Comparison of ENCODE assay signal across 8 cellular contexts in the genomic region with DNA sequence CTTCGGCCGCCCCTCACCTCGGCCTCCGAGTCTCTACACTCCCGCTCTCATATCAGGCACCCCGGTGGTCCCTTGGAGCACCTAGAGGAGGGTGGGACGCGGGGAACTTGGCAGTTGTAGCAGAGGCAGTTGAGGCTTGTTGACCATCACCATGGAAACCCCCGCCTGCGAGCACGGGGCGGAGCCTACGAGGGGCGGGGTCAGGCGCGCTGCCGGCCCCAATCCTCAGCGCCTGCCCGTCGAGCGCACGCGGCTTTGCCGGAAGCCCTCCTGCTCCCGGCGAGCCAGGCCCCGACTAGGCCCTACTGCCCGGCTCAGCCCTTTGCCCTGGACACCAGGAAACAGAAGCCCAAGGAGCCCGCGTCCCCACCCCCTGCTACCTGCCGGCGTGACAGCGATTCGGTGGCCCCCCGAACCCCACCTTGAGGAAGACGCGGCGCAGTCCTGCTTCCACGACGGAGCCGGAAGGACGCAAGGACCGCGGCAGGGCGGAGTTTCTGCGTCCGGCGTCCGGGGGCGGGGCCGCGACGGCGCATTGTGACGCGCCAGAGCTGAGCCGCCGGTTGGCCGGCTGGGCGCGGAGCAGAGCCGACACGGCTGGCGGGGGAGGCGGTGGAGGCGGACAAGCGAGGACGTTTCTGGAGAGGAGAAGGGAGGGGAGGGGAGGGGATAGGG. TPM values are rescaled to one million over a fixed set of nuclear protein-coding genes. Genes with fewer than 3 reads are reported as not detected.
A peak's percentile ranks its signal among the peaks of the same experiment; 100 is the strongest.
DNase-seq lines count a peak whose midpoint lies in the region; ATAC-seq, FAIRE-seq and TF ChIP-seq lines count a peak whose summit lies in the region.

A gene with protein sequence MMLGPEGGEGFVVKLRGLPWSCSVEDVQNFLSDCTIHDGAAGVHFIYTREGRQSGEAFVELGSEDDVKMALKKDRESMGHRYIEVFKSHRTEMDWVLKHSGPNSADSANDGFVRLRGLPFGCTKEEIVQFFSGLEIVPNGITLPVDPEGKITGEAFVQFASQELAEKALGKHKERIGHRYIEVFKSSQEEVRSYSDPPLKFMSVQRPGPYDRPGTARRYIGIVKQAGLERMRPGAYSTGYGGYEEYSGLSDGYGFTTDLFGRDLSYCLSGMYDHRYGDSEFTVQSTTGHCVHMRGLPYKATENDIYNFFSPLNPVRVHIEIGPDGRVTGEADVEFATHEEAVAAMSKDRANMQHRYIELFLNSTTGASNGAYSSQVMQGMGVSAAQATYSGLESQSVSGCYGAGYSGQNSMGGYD (minus strand): TSS at position 477 of the 675 bp plus-strand sequence. CDS start 21,302 bp downstream, outside the sequence.

- peak within 1 kb of the TSS; percentile 97 for H2BK120ac ChIP-seq in trophoblast cell (ENCODE audit: insufficient read depth, low read length, poor library complexity)

- TF ChIP-seq CTCF in cardiac muscle cell (IDR thresholded peaks at IDR 0.05; ENCODE audit: low read depth, low read length) (no peak), tibial nerve (IDR thresholded peaks at IDR 0.05) (peak in 2 of 5 experiments; percentile 43 to 53)

- H3K27me3 ChIP-seq in adipocyte (replicated peaks; ENCODE audit: control insufficient read depth, insufficient read depth, low read length) (no peaks in the 10 kb centered on the region), cardiac muscle cell (no peaks in the 10 kb centered on the region), trophoblast cell (ENCODE audit: insufficient read depth, low read length) (no peaks in the 10 kb centered on the region), tibial nerve (no peaks in the 10 kb centered on the region)

- H2AK5ac ChIP-seq in trophoblast cell (ENCODE audit: low read length): peak within 1 kb of the TSS; percentile 91

- no CpG with 5 or more reads among the region's 68 CpGs for WGBS in trophoblast cell (ENCODE audit: extremely low coverage, insufficient coverage, insufficient read length)
- 0 to 1% methylated on average over 20 to 47 of the region's 68 CpGs for WGBS in tibial nerve, 2 donors

- peak; percentile 67 for ATAC-seq in HG02763 (IDR thresholded peaks at IDR 0.05; ENCODE audit: unreplicated experiment)

- H3K9me3 ChIP-seq in adipocyte (ENCODE audit: control insufficient read depth, low read length): no peaks in the 10 kb centered on the region
- H3K9me3 ChIP-seq in cardiac muscle cell (ENCODE audit: low read depth): no peaks in the 10 kb centered on the region
- no peaks in the 10 kb centered on the region for H3K9me3 ChIP-seq in trophoblast cell (ENCODE audit: insufficient read depth, low read depth, low read length)
- no peaks in the 10 kb centered on the region for H3K9me3 ChIP-seq in tibial nerve

- H3K23ac ChIP-seq in trophoblast cell (ENCODE audit: low read length): no peak within 1 kb of the TSS

- peak; percentile 86 to 99 for TF ChIP-seq EP300 in tibial nerve (IDR thresholded peaks at IDR 0.05)

- H3K36me3 ChIP-seq in adipocyte (ENCODE audit: control insufficient read depth, insufficient read depth, low read length, severe bottlenecking): peaks cover 3% of the 10 kb centered on the region
- no peaks in the 10 kb centered on the region for H3K36me3 ChIP-seq in cardiac muscle cell
- peaks cover 2 to 4% of the 10 kb centered on the region in 2 experiments for H3K36me3 ChIP-seq in trophoblast cell (ENCODE audit: control insufficient read depth in 1 of 2, insufficient read depth in 2 of 2, low read length in 2 of 2)
- no peaks in the 10 kb centered on the region for H3K36me3 ChIP-seq in tibial nerve

- H4K8ac ChIP-seq in trophoblast cell (ENCODE audit: low read depth, low read length): peak within 1 kb of the TSS; percentile 95

- H4K91ac ChIP-seq in trophoblast cell (ENCODE audit: low read depth, low read length): peak within 1 kb of the TSS; percentile 91

- peak within 1 kb of the TSS; percentile 95 for H3K4me3 ChIP-seq in adipocyte (ENCODE audit: low read length)
- H3K4me3 ChIP-seq in cardiac muscle cell: peak within 1 kb of the TSS; percentile 77
- H3K4me3 ChIP-seq in trophoblast cell (ENCODE audit: low read depth, low read length): peak within 1 kb of the TSS; percentile 79
- H3K4me3 ChIP-seq in tibial nerve: peak within 1 kb of the TSS; percentile 72 to 91 (median 88)

- TF ChIP-seq POLR2A in GM12891 (IDR thresholded peaks at IDR 0.05; ENCODE audit: low read depth, low read length) (peak; percentile 51; the same call in 1 of the 2 replicates), tibial nerve (IDR thresholded peaks at IDR 0.05) (peak; percentile 97 to 100)

- H3K4ac ChIP-seq in trophoblast cell (ENCODE audit: low read depth, low read length): peak within 1 kb of the TSS; percentile 95

- peak within 1 kb of the TSS; percentile 89 for H3K27ac ChIP-seq in cardiac muscle cell
- peak within 1 kb of the TSS; percentile 95 for H3K27ac ChIP-seq in trophoblast cell (ENCODE audit: low read depth, low read length)
- H3K27ac ChIP-seq in tibial nerve: peak within 1 kb of the TSS; percentile 90 to 99 (median 98)

- H2AFZ ChIP-seq in trophoblast cell (ENCODE audit: insufficient read depth, low read length, poor library complexity): peak within 1 kb of the TSS; percentile 71

- H3K79me1 ChIP-seq in trophoblast cell (ENCODE audit: low read length): peaks cover 21% of the 10 kb centered on the region

- H3K4me1 ChIP-seq in adipocyte (ENCODE audit: control insufficient read depth, insufficient read depth, low read length) (peaks cover 26% of the 10 kb centered on the region), cardiac muscle cell (ENCODE audit: low read depth) (peaks cover 4% of the 10 kb centered on the region), trophoblast cell (ENCODE audit: control insufficient read depth in 1 of 2, insufficient read depth in 2 of 2, low read length in 2 of 2) (peaks cover 12 to 13% of the 10 kb centered on the region in 2 experiments), tibial nerve (peaks cover 0 to 38% (median 26%) of the 10 kb centered on the region in 4 donors)

- peak within 1 kb of the TSS; percentile 91 for H4K12ac ChIP-seq in trophoblast cell (ENCODE audit: low read depth, low read length)

- peak within 1 kb of the TSS; percentile 84 for H2BK5ac ChIP-seq in trophoblast cell (ENCODE audit: low read depth, low read length, poor library complexity)

- FAIRE-seq in GM12891 (lab: Jason Lieb, UNC): peak; percentile 96

- H3K18ac ChIP-seq in trophoblast cell (ENCODE audit: low read length): peak within 1 kb of the TSS; percentile 86

- H3K79me2 ChIP-seq in trophoblast cell (ENCODE audit: control insufficient read depth, insufficient read depth, low read length, poor library complexity): peaks cover 29% of the 10 kb centered on the region

- H3K9ac ChIP-seq in adipocyte (ENCODE audit: low read length) (peak within 1 kb of the TSS; percentile 99), trophoblast cell (ENCODE audit: low read length) (peak within 1 kb of the TSS; percentile 82)

- peak within 1 kb of the TSS; percentile 91 for H3K14ac ChIP-seq in trophoblast cell (ENCODE audit: low read length)

- peak within 1 kb of the TSS; percentile 61 for H2BK12ac ChIP-seq in trophoblast cell (ENCODE audit: low read length)

- peak within 1 kb of the TSS; percentile 78 for H3K4me2 ChIP-seq in trophoblast cell (ENCODE audit: low read length)

- DNase-seq in GM12891 (ENCODE audit: insufficient read length, low spot score) (peak; percentile 80), NCI-H1417 (lab: John Stamatoyannopoulos, UW) (peak; percentile 88 to 95 (median 94)), T follicular helper cell (ENCODE audit: low read depth) (peak; percentile 91), adipocyte (ENCODE audit: low read depth) (peak; percentile 98), cardiac muscle cell (ENCODE audit: low read depth in 1 of 2, low spot score in 1 of 2) (peak; percentile 96 to 98), trophoblast cell (peak; percentile 98), tibial nerve (ENCODE audit: low spot score in 2 of 2) (peak; percentile 88)

TF ChIP-seq in GM12891, 5 proteins besides CTCF, POLR2A, EP300 and RAD21:
- TF ChIP-seq PAX5 (IDR thresholded peaks at IDR 0.05; ENCODE audit: insufficient read depth, low read length, severe bottlenecking) (peak; percentile 38), POLR2AphosphoS5 (IDR thresholded peaks at IDR 0.05; ENCODE audit: low read depth, low read length) (no peak)

RNA-seq across cellular contexts. Expression of the gene that starts here (rescaled TPM):
- 143 TPM for polyA plus RNA-seq in GM12891 (2012; ENCODE audit: low read depth, missing spikeins)
- total RNA-seq in cardiac muscle cell: 180 and 189 TPM in 2 replicates
- 111 and 130 TPM in 2 replicates for polyA plus RNA-seq in cardiac muscle cell
- 123 and 124 TPM in 2 replicates for polyA plus RNA-seq in trophoblast cell (2013)
- total RNA-seq in tibial nerve: 100 to 1,000 TPM; 112 to 136 (median 134) TPM

Comparison
In these comparisons a context has a peak if more than half of its experiments do, and no peak if none do; other contexts are left out.
1. Peak in every context shown above with its lines: DNase-seq, ATAC-seq, H3K4me3 ChIP-seq and H3K27ac ChIP-seq.